1 cellular context compared by ENCODE assay signal in genomic region chr10:13056461-13057077, GRCh38.
A peak's percentile ranks its signal among the peaks of the same experiment; 100 is the strongest.
TF ChIP-seq lines count a peak whose summit lies in the region.

No MANE protein-coding gene starts in this region.

TF ChIP-seq in SK-N-SH, 30 proteins besides CTCF, POLR2A, EP300 and RAD21 (continued from another document):
- peak; percentile 19; the same call in 1 of the 2 replicates for TF ChIP-seq RFX5 (IDR thresholded peaks at IDR 0.05; ENCODE audit: low read length)
